Comparison of ENCODE assay signal across 2 cellular contexts in genomic region chr16:66923247-66923851, GRCh38.
A peak's percentile ranks its signal among the peaks of the same experiment; 100 is the strongest.
TF ChIP-seq lines count a peak whose summit lies in the region.

No MANE protein-coding gene starts in this region.

TF ChIP-seq in K562, 482 proteins besides CTCF, POLR2A, EP300 and RAD21:
- TF ChIP-seq XRCC4 (IDR thresholded peaks at IDR 0.05; ENCODE audit: extremely low read depth, insufficient read depth, insufficient read length) (no peak), PRDM10 (IDR thresholded peaks at IDR 0.05; ENCODE audit: partially characterized antibody) (peak; percentile 5)
TF ChIP-seq in K562: peak in this region for 1.

TF ChIP-seq in GM12891, 5 proteins besides CTCF, POLR2A, EP300 and RAD21:
- TF ChIP-seq PAX5 (IDR thresholded peaks at IDR 0.05; ENCODE audit: insufficient read depth, low read length, severe bottlenecking): no peak
- TF ChIP-seq POU2F2 (IDR thresholded peaks at IDR 0.05; ENCODE audit: low read depth, low read length): no peak
- TF ChIP-seq TAF1 (IDR thresholded peaks at IDR 0.05; ENCODE audit: low read depth, low read length): no peak
- no peak for TF ChIP-seq SPI1 (IDR thresholded peaks at IDR 0.05; ENCODE audit: low read depth, low read length)
- no peak for TF ChIP-seq POLR2AphosphoS5 (IDR thresholded peaks at IDR 0.05; ENCODE audit: low read depth, low read length)
